In the genomic region with DNA sequence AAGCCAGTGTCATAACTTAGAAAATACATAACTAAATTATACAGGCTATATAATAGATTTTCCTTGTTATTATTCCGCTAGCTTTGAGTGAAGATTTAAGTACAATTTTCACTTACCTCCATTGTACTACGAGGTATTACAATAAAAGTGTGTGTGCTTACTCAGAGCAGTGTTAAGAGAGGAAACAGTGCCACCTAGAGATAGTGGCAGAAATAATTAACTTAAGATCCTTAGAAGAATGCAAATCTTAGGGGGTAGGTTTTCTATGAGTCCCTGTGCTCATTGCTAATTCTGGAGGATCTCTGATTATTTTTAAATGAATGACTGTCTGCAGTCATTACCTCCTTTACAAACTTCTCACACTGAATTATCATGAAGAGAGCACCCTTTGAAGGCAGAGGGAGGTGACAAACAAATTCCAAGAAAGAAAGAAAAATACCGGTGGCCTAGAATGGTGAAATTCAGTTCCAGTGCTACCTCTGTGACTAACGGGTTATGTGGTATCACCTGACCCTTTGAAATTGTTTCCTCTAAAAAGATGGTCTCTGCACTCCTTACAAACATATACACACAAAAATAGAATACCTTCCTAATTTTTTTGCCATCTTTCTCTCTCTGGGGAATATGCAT, we compare ENCODE assay signal across 8 cellular contexts.
DNase-seq lines count a peak whose midpoint lies in the region; ATAC-seq lines count a peak whose summit lies in the region.

No MANE protein-coding gene starts in this region.

- ATAC-seq in GM18870 (IDR thresholded peaks at IDR 0.05; ENCODE audit: unreplicated experiment) = peak; percentile 70
- peak; percentile 82 for ATAC-seq in HG03558 (IDR thresholded peaks at IDR 0.05; ENCODE audit: extremely low read depth, unreplicated experiment)
- no peak for ATAC-seq in HG03457 (IDR thresholded peaks at IDR 0.05; ENCODE audit: unreplicated experiment)
- ATAC-seq in HG03045 (IDR thresholded peaks at IDR 0.05; ENCODE audit: unreplicated experiment) = no peak

- peak; percentile 65 for DNase-seq in Ammon's horn (ENCODE audit: low spot score)
- peak; percentile 56 for DNase-seq in SK-N-DZ (ENCODE audit: low spot score)
- peak; percentile 4 for DNase-seq in kidney glomerular epithelial cell (lab: John Stamatoyannopoulos, UW)
- DNase-seq in retina = no peak

Comparison
In these comparisons a context has a peak if more than half of its experiments do, and no peak if none do; other contexts are left out.
1. ATAC-seq: peak in GM18870 (single experiment) and HG03558 (single experiment); none in HG03457 (single experiment) and HG03045 (single experiment).